ENCODE assay signal across 9 cellular contexts in genomic region chr13:39036212-39036611, GRCh38. TPM values are rescaled to one million over a fixed set of nuclear protein-coding genes. Genes with fewer than 3 reads are reported as not detected.
DNase-seq lines count a peak whose midpoint lies in the region; ATAC-seq and TF ChIP-seq lines count a peak whose summit lies in the region.
"Had no signal": no experiment of that assay in that cellular context is flagged by ENCODE, and none has a peak within 500 bp of the region (broad histone marks: within the 10 kb centered on the region; RNA-seq: fewer than 3 reads in every experiment).

No MANE protein-coding gene starts in this region.

- H3K9ac ChIP-seq in adipocyte (ENCODE audit: low read length): peak overlapping the region; percentile 92

- ATAC-seq in left lung: no peak
- no peak for ATAC-seq in HG03469 (IDR thresholded peaks at IDR 0.05; ENCODE audit: unreplicated experiment)

- TF ChIP-seq EP300 in tibial nerve (IDR thresholded peaks at IDR 0.05): no peak

- H3K36me3 ChIP-seq in MG63: peaks cover 7% of the 10 kb centered on the region; the same call in 1 of the 2 replicates
- H3K36me3 ChIP-seq in adipocyte (ENCODE audit: control insufficient read depth, insufficient read depth, low read length, severe bottlenecking): peaks cover 8% of the 10 kb centered on the region
- no peaks in the 10 kb centered on the region for H3K36me3 ChIP-seq in left lung
- no peaks in the 10 kb centered on the region for H3K36me3 ChIP-seq in tibial nerve

- H3K9me3 ChIP-seq in MG63 (no peaks in the 10 kb centered on the region), adipocyte (ENCODE audit: control insufficient read depth, low read length) (no peaks in the 10 kb centered on the region), left lung (no peaks in the 10 kb centered on the region), tibial nerve (no peaks in the 10 kb centered on the region)

- TF ChIP-seq CTCF in left lung (IDR thresholded peaks at IDR 0.05) (no peak), tibial nerve (IDR thresholded peaks at IDR 0.05) (no peak), GM13976 (IDR thresholded peaks at IDR 0.05; ENCODE audit: borderline replicate concordance, control extremely low read depth, extremely low read depth, insufficient read depth, missing control alignments) (no peak)

- peak overlapping the region; percentile 82 for H3K4me3 ChIP-seq in MG63
- H3K4me3 ChIP-seq in adipocyte (ENCODE audit: low read length): peak overlapping the region; percentile 99
- peak overlapping the region; percentile 90 to 91 for H3K4me3 ChIP-seq in left lung
- peak overlapping the region; percentile 70 to 89 (median 76) for H3K4me3 ChIP-seq in tibial nerve

- WGBS in tibial nerve, 2 donors: 2 to 3% methylated on average over 9 of the region's 9 CpGs

- no peaks in the 10 kb centered on the region for H3K27me3 ChIP-seq in MG63
- H3K27me3 ChIP-seq in adipocyte (replicated peaks; ENCODE audit: control insufficient read depth, insufficient read depth, low read length): no peaks in the 10 kb centered on the region
- H3K27me3 ChIP-seq in left lung: no peaks in the 10 kb centered on the region
- H3K27me3 ChIP-seq in tibial nerve: no peaks in the 10 kb centered on the region

- H3K4me1 ChIP-seq in adipocyte (ENCODE audit: control insufficient read depth, insufficient read depth, low read length) (peaks cover 40% of the 10 kb centered on the region), left lung (peaks cover 10 to 55% of the 10 kb centered on the region in 2 donors), tibial nerve (peaks cover 0 to 76% (median 35%) of the 10 kb centered on the region in 4 donors)

- in situ Hi-C loops in GM13976 (cut with MboI; ENCODE audit: low sequenced_read_pairs, unreplicated experiment): no loop called here

- no peak for TF ChIP-seq POLR2A in tibial nerve (IDR thresholded peaks at IDR 0.05)

- intact Hi-C loops in left lung (cut with DNase I): no loop called here

- DNase-seq in EH (ENCODE audit: low read depth) (peak; percentile 13), MG63 (no peak), adipocyte (ENCODE audit: low read depth) (peak; percentile 63), left lung (no peak), tibial nerve (ENCODE audit: low spot score in 2 of 2) (no peak), GM13976 (ENCODE audit: low spot score) (no peak), AG08395 (ENCODE audit: low spot score) (no peak)

- H3K27ac ChIP-seq in left lung: no peak overlapping the region
- H3K27ac ChIP-seq in tibial nerve: no peak overlapping the region

RNA-seq across cellular contexts. Expression of gene PROSER1, which starts 1.7 kb away (rescaled TPM):
- total RNA-seq in MG63 (2014; rRNA removed; shearing (Covaris generic); ENCODE audit: low replicate concordance): 7.2 and 9.7 TPM in 2 replicates
- total RNA-seq in left lung (10 to 100 TPM; 28.3 to 38.4 TPM), tibial nerve (10 to 100 TPM; 22.3 to 38.4 (median 23.5) TPM)

RNA-seq across cellular contexts. Expression of gene NHLRC3, which starts 2.0 kb away (rescaled TPM):
- total RNA-seq in MG63 (2014; rRNA removed; shearing (Covaris generic); ENCODE audit: low replicate concordance): 3.8 and 6.6 TPM in 2 replicates
- 10 to 100 TPM; 26.2 to 28.5 TPM for total RNA-seq in left lung
- total RNA-seq in tibial nerve: 10 to 100 TPM; 19.2 to 25.1 (median 21.9) TPM

RNA-seq across cellular contexts. Expression of gene STOML3, which starts 45.6 kb away (rescaled TPM):
- not detected in 2 replicates for total RNA-seq in MG63 (2014; rRNA removed; shearing (Covaris generic); ENCODE audit: low replicate concordance)
- total RNA-seq in left lung: 1 to 10 TPM in 1 of 2 donors, not detected in 1; 2.8 TPM
- not detected for total RNA-seq in tibial nerve
- total RNA-seq: T-helper 2 cell treated with Interferon-gamma antibody and Interleukin-4, amounts not matched to agents 100 ng/mL and 5 ng/mL, for 36 hours had no signal

Comparison
In these comparisons a context has a peak if more than half of its experiments do, and no peak if none do; other contexts are left out.
1. DNase-seq: peak in EH (single experiment) and adipocyte (single experiment); none in MG63 (single experiment), left lung (0 of 2), tibial nerve (0 of 2), GM13976 (single experiment) and AG08395 (single experiment).
2. Peak in every context shown above with its lines, with median percentiles within 50 percentile points of each other: H3K4me3 ChIP-seq.